Comparison of ENCODE assay signal across 17 cellular contexts in genomic region chr3:50137567-50137966, GRCh38. TPM values are rescaled to one million over a fixed set of nuclear protein-coding genes. Genes with fewer than 3 reads are reported as not detected.
"Had no signal": no experiment of that assay in that cellular context is flagged by ENCODE, and none has a peak within 500 bp of the region (broad histone marks: within the 10 kb centered on the region; RNA-seq: fewer than 3 reads in every experiment).

No MANE protein-coding gene starts in this region.

- H3K27ac ChIP-seq: dorsolateral prefrontal cortex, lower lobe of right lung, testis had no signal

- ATAC-seq: lower lobe of right lung; mucosa of descending colon; naive thymus-derived CD8-positive, alpha-beta T cell; stimulated activated naive CD8-positive, alpha-beta T cell treated with anti-CD3 and anti-CD28 coated beads, Interleukin-15, amount 100 ng/mL, for 72 hours had no signal

- H3K36me3 ChIP-seq: breast epithelium, lower lobe of right lung had no signal

- H3K27me3 Mint-ChIP-seq: activated CD4-positive, alpha-beta T cell treated with anti-CD3 and anti-CD28 coated beads, Interleukin-2, amount 10 ng/mL, durations not matched to agents 24 days and 14 days; activated naive CD8-positive, alpha-beta T cell treated with anti-CD3 and anti-CD28 coated beads for 36 hours had no signal

- H3K27ac Mint-ChIP-seq: activated CD4-positive, alpha-beta T cell treated with anti-CD3 and anti-CD28 coated beads, Interleukin-2, amount 10 ng/mL, durations not matched to agents 24 days and 14 days; activated naive CD8-positive, alpha-beta T cell treated with anti-CD3 and anti-CD28 coated beads for 36 hours; stimulated activated naive CD8-positive, alpha-beta T cell treated with anti-CD3 and anti-CD28 coated beads, Interleukin-15, amount 100 ng/mL, for 72 hours had no signal

- H3K4me1 Mint-ChIP-seq: immature natural killer cell had no signal

- H3K4me1 ChIP-seq: testis had no signal

- H3K4me3 Mint-ChIP-seq: activated CD4-positive, alpha-beta T cell treated with anti-CD3 and anti-CD28 coated beads, Interleukin-2, amount 10 ng/mL, durations not matched to agents 24 days and 14 days; activated naive CD8-positive, alpha-beta T cell treated with anti-CD3 and anti-CD28 coated beads for 36 hours; immature natural killer cell; naive thymus-derived CD8-positive, alpha-beta T cell had no signal

- H3K27me3 ChIP-seq: breast epithelium, dorsolateral prefrontal cortex, testis had no signal

- H3K9me3 ChIP-seq: breast epithelium, lower lobe of right lung, mucosa of descending colon, testis had no signal

- H3K4me3 ChIP-seq: breast epithelium, dorsolateral prefrontal cortex, lower lobe of right lung, mucosa of descending colon, testis had no signal

- H3K9me3 Mint-ChIP-seq: activated CD4-positive, alpha-beta T cell treated with anti-CD3 and anti-CD28 coated beads, Interleukin-2, amount 10 ng/mL, durations not matched to agents 24 days and 14 days; activated naive CD8-positive, alpha-beta T cell treated with anti-CD3 and anti-CD28 coated beads for 36 hours; stimulated activated naive CD8-positive, alpha-beta T cell treated with anti-CD3 and anti-CD28 coated beads, Interleukin-15, amount 100 ng/mL, for 72 hours had no signal

- DNase-seq: activated CD4-positive, alpha-beta T cell treated with anti-CD3 and anti-CD28 coated beads, Interleukin-2, amount 10 ng/mL, durations not matched to agents 24 days and 14 days; activated effector memory CD4-positive, alpha-beta T cell treated with Interleukin-2 at 50 U/mL for 16 hours; activated naive CD8-positive, alpha-beta T cell treated with anti-CD3 and anti-CD28 coated beads for 36 hours; activated T-cell treated with anti-CD3 and anti-CD28 coated beads, Interleukin-2, amount 50 U/mL, for 1 hour; dorsolateral prefrontal cortex; immature natural killer cell; lower lobe of right lung; mucosa of descending colon; naive thymus-derived CD8-positive, alpha-beta T cell; stimulated activated CD4-positive, alpha-beta T cell treated with anti-CD3 and anti-CD28 coated beads, Interleukin-12 subunit alpha, Interleukin-12 subunit beta, amount 100 ng/mL, for 4 hours; stimulated activated CD4-positive, alpha-beta T cell treated with anti-CD3 and anti-CD28 coated beads, Interleukin-2, amount 100 ng/mL, for 48 hours; stimulated activated naive CD8-positive, alpha-beta T cell treated with anti-CD3 and anti-CD28 coated beads, Interleukin-15, amount 100 ng/mL, for 72 hours; T1000; testis had no signal

- H3K36me3 Mint-ChIP-seq: activated naive CD8-positive, alpha-beta T cell treated with anti-CD3 and anti-CD28 coated beads for 36 hours; immature natural killer cell; naive thymus-derived CD8-positive, alpha-beta T cell had no signal

RNA-seq across cellular contexts. Expression of gene SEMA3F, which starts 17.6 kb away (rescaled TPM):
- total RNA-seq: naive thymus-derived CD8-positive, alpha-beta T cell had no signal
- polyA plus RNA-seq: immature natural killer cell; naive thymus-derived CD8-positive, alpha-beta T cell had no signal

RNA-seq across cellular contexts. Expression of gene GNAT1, which starts 53.8 kb away (rescaled TPM):
- total RNA-seq: activated CD4-positive, alpha-beta T cell treated with anti-CD3 and anti-CD28 coated beads, Interleukin-2, amount 10 ng/mL, durations not matched to agents 24 days and 14 days; breast epithelium; glomerular endothelial cell; lower lobe of right lung; mucosa of descending colon; naive thymus-derived CD8-positive, alpha-beta T cell; ureter had no signal
- polyA plus RNA-seq: immature natural killer cell; naive thymus-derived CD8-positive, alpha-beta T cell had no signal
